ENCODE assay signal across 14 cellular contexts in genomic region chr1:48691429-48692001, GRCh38.
A peak's percentile ranks its signal among the peaks of the same experiment; 100 is the strongest.
DNase-seq lines count a peak whose midpoint lies in the region; ATAC-seq and TF ChIP-seq lines count a peak whose summit lies in the region.
"Had no signal": no experiment of that assay in that cellular context is flagged by ENCODE, and none has a peak within 500 bp of the region (broad histone marks: within the 10 kb centered on the region; RNA-seq: fewer than 3 reads in every experiment).

No MANE protein-coding gene starts in this region.

- no peak overlapping the region for H3K27ac ChIP-seq in MM.1S (ENCODE audit: low read length)

- no peak overlapping the region for H2AFZ ChIP-seq in MM.1S (ENCODE audit: low read length)

- ATAC-seq in GM18505 (IDR thresholded peaks at IDR 0.05; ENCODE audit: unreplicated experiment) (peak; percentile 43), GM19324 (IDR thresholded peaks at IDR 0.05; ENCODE audit: low FRiP score, unreplicated experiment) (peak; percentile 60), HG02938 (IDR thresholded peaks at IDR 0.05; ENCODE audit: unreplicated experiment) (peak; percentile 78)

- DNase-seq in NCI-H69 (lab: John Stamatoyannopoulos, UW) (peak; percentile 34), NCI-H82 treated with DMSO at 0.1 percent for 48 hours (lab: John Stamatoyannopoulos, UW; ENCODE audit: unreplicated experiment) (no peak), MG63 (no peak), NCI-H748 (lab: John Stamatoyannopoulos, UW; ENCODE audit: unreplicated experiment) (no peak), MM.1S (no peak)
- DNase-seq: activated CD4-positive, alpha-beta memory T cell treated with anti-CD3 and anti-CD28 coated beads for 36 hours; activated gamma-delta T cell treated with Interleukin-2 at 50 U/mL for 16 hours; effector memory CD4-positive, alpha-beta T cell; NCI-H146; stimulated activated CD4-positive, alpha-beta T cell treated with anti-CD3 and anti-CD28 coated beads, Interleukin-2, amount 100 ng/mL, for 24 hours had no signal

- TF ChIP-seq CTCF in MM.1S (IDR thresholded peaks at IDR 0.05; ENCODE audit: low read length): no peak

- no peaks in the 10 kb centered on the region for H3K36me3 ChIP-seq in MG63
- H3K36me3 ChIP-seq in MM.1S (replicated peaks; ENCODE audit: insufficient read depth, low read length): no peaks in the 10 kb centered on the region
- H3K36me3 ChIP-seq: breast epithelium had no signal

- H3K9me2 ChIP-seq in MM.1S (replicated peaks; ENCODE audit: insufficient read depth, low read length): no peaks in the 10 kb centered on the region

- H3K27me3 ChIP-seq in MG63 (no peaks in the 10 kb centered on the region), MM.1S (replicated peaks; ENCODE audit: insufficient read depth, low read length) (no peaks in the 10 kb centered on the region)
- H3K27me3 ChIP-seq: breast epithelium had no signal

- H3K4me1 ChIP-seq in MM.1S (ENCODE audit: low read length): no peaks in the 10 kb centered on the region
- H3K4me1 ChIP-seq: breast epithelium had no signal

- H3F3A ChIP-seq in MM.1S (ENCODE audit: insufficient read depth, low read length): no peaks in the 10 kb centered on the region

- H3K9me3 ChIP-seq in MG63 (no peaks in the 10 kb centered on the region), MM.1S (replicated peaks; ENCODE audit: insufficient read depth, low read length) (no peaks in the 10 kb centered on the region)
- H3K9me3 ChIP-seq: breast epithelium had no signal

- no peak overlapping the region for H3K4me2 ChIP-seq in MM.1S (ENCODE audit: low read depth, low read length)

- H3K4me3 ChIP-seq in MG63 (no peak overlapping the region), MM.1S (ENCODE audit: low read length) (no peak overlapping the region)
- H3K4me3 ChIP-seq: breast epithelium had no signal

- H3K79me2 ChIP-seq in MM.1S (ENCODE audit: low read length): no peaks in the 10 kb centered on the region

- H4K20me1 ChIP-seq in MM.1S (ENCODE audit: insufficient read depth, low read length): no peaks in the 10 kb centered on the region

- no peak overlapping the region for H3K9ac ChIP-seq in MM.1S (ENCODE audit: low read length)

- TF ChIP-seq POLR2A in GM18505 (IDR thresholded peaks at IDR 0.05; ENCODE audit: borderline replicate concordance, extremely low read depth, insufficient read depth, insufficient read length): no peak
